ENCODE assay signal across 1 cellular context in the genomic region with DNA sequence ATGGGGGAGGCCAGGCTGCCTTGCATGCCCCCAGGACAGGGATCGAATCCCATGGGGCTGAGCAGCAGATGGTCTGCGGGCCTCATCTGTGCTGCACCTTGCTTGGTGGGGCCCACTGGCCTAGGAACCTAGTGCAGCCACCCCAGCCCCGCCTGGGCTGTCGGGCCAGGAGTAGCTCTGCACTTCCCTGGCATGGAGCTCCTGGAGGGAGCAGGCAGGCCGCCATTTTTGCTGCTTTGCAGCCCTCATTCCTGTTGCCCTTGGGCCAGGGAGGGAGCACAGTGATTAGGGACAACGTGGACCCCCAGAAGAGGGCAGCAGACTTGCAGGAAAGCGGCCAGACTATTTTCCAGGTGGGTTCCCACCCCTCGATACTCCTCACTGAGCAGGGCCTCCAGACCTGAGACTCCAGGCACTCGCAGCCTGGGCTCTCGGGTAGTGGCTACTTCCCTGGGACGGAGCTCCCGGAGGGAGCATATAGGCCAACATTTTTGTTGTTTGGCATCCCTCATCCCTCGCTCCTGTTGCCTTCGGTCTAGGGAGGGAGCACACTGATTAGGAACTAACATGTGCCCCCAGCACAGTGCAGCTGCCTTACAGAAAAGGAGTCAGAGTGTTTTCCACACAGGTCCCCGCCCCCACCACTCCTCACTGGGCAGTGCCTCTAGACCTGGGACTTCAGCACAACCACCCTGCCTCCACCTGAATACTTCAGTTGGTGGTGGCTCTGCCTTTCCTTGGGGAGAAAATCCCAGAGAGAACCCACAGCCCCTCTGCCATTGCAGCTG.
A peak's percentile ranks its signal among the peaks of the same experiment; 100 is the strongest.
TF ChIP-seq lines count a peak whose summit lies in the region.

No MANE protein-coding gene starts in this region.

TF ChIP-seq in HepG2, 621 proteins besides CTCF, POLR2A, EP300 and RAD21 (continued from another document and continues in another):
- TF ChIP-seq ZNF441 (CRISPR knock-in tag; IDR thresholded peaks at IDR 0.05; ENCODE audit: borderline replicate concordance) (no peak), ZNF878 (CRISPR knock-in tag; IDR thresholded peaks at IDR 0.05) (0 out of 2 replicates have a peak, but pooled peaks have one; percentile 17), MED8 (CRISPR knock-in tag; IDR thresholded peaks at IDR 0.05; ENCODE audit: insufficient replicate concordance) (peak; percentile 19), REXO4 (CRISPR knock-in tag; IDR thresholded peaks at IDR 0.05; ENCODE audit: borderline replicate concordance) (no peak), U2AF2 (IDR thresholded peaks at IDR 0.05; ENCODE audit: low read depth, low read length) (no peak), TEAD2 (CRISPR knock-in tag; IDR thresholded peaks at IDR 0.05) (no peak), ZNF224 (CRISPR knock-in tag; IDR thresholded peaks at IDR 0.05) (no peak), HIVEP1 (CRISPR knock-in tag; IDR thresholded peaks at IDR 0.05) (peak; percentile 67; the same call in 1 of the 2 replicates), SP5 (CRISPR knock-in tag; IDR thresholded peaks at IDR 0.05; ENCODE audit: borderline replicate concordance, low read depth) (no peak), PTBP1 (IDR thresholded peaks at IDR 0.05; ENCODE audit: low read depth, low read length, poor library complexity, severe bottlenecking) (no peak), SRY (CRISPR knock-in tag; IDR thresholded peaks at IDR 0.05) (no peak), ZNF792 (CRISPR knock-in tag; IDR thresholded peaks at IDR 0.05) (no peak), POLR2G (IDR thresholded peaks at IDR 0.05; ENCODE audit: low read depth, low read length) (no peak), ZNF274 (CRISPR knock-in tag; IDR thresholded peaks at IDR 0.05) (peak; percentile 69; the same call in 1 of the 2 replicates), SIX4 (CRISPR knock-in tag; IDR thresholded peaks at IDR 0.05) (no peak), RXRA (CRISPR knock-in tag; IDR thresholded peaks at IDR 0.05) (peak; percentile 54), KLF16 (CRISPR knock-in tag; IDR thresholded peaks at IDR 0.05) (0 out of 4 replicates have a peak, but pooled peaks of 1 of the 2 experiments have one; percentile 28), GLI4 (CRISPR knock-in tag; IDR thresholded peaks at IDR 0.05; ENCODE audit: borderline replicate concordance) (no peak), TARDBP (CRISPR knock-in tag; IDR thresholded peaks at IDR 0.05) (peak; percentile 55; the same call in 1 of the 2 replicates), ZEB1 (IDR thresholded peaks at IDR 0.05; ENCODE audit: insufficient replicate concordance, low read depth) (no peak), ZNF263 (CRISPR knock-in tag; IDR thresholded peaks at IDR 0.05) (peak; percentile 97), HDAC1 (CRISPR knock-in tag; IDR thresholded peaks at IDR 0.05) (no peak), KLF13 (CRISPR knock-in tag; IDR thresholded peaks at IDR 0.05) (no peak), ZNF296 (CRISPR knock-in tag; conservative IDR thresholded peaks at IDR 0.05) (no peak)
- TF ChIP-seq, protein P1, sequence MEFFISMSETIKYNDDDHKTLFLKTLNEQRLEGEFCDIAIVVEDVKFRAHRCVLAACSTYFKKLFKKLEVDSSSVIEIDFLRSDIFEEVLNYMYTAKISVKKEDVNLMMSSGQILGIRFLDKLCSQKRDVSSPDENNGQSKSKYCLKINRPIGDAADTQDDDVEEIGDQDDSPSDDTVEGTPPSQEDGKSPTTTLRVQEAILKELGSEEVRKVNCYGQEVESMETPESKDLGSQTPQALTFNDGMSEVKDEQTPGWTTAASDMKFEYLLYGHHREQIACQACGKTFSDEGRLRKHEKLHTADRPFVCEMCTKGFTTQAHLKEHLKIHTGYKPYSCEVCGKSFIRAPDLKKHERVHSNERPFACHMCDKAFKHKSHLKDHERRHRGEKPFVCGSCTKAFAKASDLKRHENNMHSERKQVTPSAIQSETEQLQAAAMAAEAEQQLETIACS (CRISPR knock-in tag; IDR thresholded peaks at IDR 0.05), result no peak
- TF ChIP-seq, protein P2, sequence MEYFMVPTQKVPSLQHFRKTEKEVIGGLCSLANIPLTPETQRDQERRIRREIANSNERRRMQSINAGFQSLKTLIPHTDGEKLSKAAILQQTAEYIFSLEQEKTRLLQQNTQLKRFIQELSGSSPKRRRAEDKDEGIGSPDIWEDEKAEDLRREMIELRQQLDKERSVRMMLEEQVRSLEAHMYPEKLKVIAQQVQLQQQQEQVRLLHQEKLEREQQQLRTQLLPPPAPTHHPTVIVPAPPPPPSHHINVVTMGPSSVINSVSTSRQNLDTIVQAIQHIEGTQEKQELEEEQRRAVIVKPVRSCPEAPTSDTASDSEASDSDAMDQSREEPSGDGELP (IDR thresholded peaks at IDR 0.05; ENCODE audit: borderline replicate concordance, low read depth), result no peak
- TF ChIP-seq, protein P3, sequence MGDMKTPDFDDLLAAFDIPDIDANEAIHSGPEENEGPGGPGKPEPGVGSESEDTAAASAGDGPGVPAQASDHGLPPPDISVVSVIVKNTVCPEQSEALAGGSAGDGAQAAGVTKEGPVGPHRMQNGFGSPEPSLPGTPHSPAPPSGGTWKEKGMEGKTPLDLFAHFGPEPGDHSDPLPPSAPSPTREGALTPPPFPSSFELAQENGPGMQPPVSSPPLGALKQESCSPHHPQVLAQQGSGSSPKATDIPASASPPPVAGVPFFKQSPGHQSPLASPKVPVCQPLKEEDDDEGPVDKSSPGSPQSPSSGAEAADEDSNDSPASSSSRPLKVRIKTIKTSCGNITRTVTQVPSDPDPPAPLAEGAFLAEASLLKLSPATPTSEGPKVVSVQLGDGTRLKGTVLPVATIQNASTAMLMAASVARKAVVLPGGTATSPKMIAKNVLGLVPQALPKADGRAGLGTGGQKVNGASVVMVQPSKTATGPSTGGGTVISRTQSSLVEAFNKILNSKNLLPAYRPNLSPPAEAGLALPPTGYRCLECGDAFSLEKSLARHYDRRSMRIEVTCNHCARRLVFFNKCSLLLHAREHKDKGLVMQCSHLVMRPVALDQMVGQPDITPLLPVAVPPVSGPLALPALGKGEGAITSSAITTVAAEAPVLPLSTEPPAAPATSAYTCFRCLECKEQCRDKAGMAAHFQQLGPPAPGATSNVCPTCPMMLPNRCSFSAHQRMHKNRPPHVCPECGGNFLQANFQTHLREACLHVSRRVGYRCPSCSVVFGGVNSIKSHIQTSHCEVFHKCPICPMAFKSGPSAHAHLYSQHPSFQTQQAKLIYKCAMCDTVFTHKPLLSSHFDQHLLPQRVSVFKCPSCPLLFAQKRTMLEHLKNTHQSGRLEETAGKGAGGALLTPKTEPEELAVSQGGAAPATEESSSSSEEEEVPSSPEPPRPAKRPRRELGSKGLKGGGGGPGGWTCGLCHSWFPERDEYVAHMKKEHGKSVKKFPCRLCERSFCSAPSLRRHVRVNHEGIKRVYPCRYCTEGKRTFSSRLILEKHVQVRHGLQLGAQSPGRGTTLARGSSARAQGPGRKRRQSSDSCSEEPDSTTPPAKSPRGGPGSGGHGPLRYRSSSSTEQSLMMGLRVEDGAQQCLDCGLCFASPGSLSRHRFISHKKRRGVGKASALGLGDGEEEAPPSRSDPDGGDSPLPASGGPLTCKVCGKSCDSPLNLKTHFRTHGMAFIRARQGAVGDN (CRISPR knock-in tag; IDR thresholded peaks at IDR 0.05), result peak; percentile 72
- TF ChIP-seq, protein P4, sequence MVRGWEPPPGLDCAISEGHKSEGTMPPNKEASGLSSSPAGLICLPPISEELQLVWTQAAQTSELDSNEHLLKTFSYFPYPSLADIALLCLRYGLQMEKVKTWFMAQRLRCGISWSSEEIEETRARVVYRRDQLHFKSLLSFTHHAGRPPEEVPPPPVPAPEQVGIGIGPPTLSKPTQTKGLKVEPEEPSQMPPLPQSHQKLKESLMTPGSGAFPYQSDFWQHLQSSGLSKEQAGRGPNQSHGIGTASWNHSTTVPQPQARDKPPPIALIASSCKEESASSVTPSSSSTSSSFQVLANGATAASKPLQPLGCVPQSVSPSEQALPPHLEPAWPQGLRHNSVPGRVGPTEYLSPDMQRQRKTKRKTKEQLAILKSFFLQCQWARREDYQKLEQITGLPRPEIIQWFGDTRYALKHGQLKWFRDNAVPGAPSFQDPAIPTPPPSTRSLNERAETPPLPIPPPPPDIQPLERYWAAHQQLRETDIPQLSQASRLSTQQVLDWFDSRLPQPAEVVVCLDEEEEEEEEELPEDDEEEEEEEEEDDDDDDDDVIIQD (CRISPR knock-in tag; IDR thresholded peaks at IDR 0.05; ENCODE audit: low read depth), result no peak
- TF ChIP-seq, protein P5, sequence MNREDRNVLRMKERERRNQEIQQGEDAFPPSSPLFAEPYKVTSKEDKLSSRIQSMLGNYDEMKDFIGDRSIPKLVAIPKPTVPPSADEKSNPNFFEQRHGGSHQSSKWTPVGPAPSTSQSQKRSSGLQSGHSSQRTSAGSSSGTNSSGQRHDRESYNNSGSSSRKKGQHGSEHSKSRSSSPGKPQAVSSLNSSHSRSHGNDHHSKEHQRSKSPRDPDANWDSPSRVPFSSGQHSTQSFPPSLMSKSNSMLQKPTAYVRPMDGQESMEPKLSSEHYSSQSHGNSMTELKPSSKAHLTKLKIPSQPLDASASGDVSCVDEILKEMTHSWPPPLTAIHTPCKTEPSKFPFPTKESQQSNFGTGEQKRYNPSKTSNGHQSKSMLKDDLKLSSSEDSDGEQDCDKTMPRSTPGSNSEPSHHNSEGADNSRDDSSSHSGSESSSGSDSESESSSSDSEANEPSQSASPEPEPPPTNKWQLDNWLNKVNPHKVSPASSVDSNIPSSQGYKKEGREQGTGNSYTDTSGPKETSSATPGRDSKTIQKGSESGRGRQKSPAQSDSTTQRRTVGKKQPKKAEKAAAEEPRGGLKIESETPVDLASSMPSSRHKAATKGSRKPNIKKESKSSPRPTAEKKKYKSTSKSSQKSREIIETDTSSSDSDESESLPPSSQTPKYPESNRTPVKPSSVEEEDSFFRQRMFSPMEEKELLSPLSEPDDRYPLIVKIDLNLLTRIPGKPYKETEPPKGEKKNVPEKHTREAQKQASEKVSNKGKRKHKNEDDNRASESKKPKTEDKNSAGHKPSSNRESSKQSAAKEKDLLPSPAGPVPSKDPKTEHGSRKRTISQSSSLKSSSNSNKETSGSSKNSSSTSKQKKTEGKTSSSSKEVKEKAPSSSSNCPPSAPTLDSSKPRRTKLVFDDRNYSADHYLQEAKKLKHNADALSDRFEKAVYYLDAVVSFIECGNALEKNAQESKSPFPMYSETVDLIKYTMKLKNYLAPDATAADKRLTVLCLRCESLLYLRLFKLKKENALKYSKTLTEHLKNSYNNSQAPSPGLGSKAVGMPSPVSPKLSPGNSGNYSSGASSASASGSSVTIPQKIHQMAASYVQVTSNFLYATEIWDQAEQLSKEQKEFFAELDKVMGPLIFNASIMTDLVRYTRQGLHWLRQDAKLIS (CRISPR knock-in tag; IDR thresholded peaks at IDR 0.05), result no peak
- TF ChIP-seq, protein P6, sequence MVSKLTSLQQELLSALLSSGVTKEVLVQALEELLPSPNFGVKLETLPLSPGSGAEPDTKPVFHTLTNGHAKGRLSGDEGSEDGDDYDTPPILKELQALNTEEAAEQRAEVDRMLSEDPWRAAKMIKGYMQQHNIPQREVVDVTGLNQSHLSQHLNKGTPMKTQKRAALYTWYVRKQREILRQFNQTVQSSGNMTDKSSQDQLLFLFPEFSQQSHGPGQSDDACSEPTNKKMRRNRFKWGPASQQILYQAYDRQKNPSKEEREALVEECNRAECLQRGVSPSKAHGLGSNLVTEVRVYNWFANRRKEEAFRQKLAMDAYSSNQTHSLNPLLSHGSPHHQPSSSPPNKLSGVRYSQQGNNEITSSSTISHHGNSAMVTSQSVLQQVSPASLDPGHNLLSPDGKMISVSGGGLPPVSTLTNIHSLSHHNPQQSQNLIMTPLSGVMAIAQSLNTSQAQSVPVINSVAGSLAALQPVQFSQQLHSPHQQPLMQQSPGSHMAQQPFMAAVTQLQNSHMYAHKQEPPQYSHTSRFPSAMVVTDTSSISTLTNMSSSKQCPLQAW (CRISPR knock-in tag; IDR thresholded peaks at IDR 0.05), result no peak
- TF ChIP-seq, protein P7, sequence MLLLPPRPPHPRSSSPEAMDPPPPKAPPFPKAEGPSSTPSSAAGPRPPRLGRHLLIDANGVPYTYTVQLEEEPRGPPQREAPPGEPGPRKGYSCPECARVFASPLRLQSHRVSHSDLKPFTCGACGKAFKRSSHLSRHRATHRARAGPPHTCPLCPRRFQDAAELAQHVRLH (CRISPR knock-in tag; IDR thresholded peaks at IDR 0.05; ENCODE audit: borderline replicate concordance, low read depth), result peak; percentile 38; the same call in 1 of the 2 replicates
- TF ChIP-seq, protein P8, sequence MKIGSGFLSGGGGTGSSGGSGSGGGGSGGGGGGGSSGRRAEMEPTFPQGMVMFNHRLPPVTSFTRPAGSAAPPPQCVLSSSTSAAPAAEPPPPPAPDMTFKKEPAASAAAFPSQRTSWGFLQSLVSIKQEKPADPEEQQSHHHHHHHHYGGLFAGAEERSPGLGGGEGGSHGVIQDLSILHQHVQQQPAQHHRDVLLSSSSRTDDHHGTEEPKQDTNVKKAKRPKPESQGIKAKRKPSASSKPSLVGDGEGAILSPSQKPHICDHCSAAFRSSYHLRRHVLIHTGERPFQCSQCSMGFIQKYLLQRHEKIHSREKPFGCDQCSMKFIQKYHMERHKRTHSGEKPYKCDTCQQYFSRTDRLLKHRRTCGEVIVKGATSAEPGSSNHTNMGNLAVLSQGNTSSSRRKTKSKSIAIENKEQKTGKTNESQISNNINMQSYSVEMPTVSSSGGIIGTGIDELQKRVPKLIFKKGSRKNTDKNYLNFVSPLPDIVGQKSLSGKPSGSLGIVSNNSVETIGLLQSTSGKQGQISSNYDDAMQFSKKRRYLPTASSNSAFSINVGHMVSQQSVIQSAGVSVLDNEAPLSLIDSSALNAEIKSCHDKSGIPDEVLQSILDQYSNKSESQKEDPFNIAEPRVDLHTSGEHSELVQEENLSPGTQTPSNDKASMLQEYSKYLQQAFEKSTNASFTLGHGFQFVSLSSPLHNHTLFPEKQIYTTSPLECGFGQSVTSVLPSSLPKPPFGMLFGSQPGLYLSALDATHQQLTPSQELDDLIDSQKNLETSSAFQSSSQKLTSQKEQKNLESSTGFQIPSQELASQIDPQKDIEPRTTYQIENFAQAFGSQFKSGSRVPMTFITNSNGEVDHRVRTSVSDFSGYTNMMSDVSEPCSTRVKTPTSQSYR (CRISPR knock-in tag; IDR thresholded peaks at IDR 0.05; ENCODE audit: borderline replicate concordance), result no peak
- TF ChIP-seq, protein P9, sequence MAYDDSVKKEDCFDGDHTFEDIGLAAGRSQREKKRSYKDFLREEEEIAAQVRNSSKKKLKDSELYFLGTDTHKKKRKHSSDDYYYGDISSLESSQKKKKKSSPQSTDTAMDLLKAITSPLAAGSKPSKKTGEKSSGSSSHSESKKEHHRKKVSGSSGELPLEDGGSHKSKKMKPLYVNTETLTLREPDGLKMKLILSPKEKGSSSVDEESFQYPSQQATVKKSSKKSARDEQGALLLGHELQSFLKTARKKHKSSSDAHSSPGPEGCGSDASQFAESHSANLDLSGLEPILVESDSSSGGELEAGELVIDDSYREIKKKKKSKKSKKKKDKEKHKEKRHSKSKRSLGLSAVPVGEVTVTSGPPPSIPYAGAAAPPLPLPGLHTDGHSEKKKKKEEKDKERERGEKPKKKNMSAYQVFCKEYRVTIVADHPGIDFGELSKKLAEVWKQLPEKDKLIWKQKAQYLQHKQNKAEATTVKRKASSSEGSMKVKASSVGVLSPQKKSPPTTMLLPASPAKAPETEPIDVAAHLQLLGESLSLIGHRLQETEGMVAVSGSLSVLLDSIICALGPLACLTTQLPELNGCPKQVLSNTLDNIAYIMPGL (CRISPR knock-in tag; IDR thresholded peaks at IDR 0.05; ENCODE audit: borderline replicate concordance in 1 of 2, low read depth in 1 of 2), result peak; percentile 52 to 63; a peak in 2 of 4 replicates
- TF ChIP-seq, protein P10, sequence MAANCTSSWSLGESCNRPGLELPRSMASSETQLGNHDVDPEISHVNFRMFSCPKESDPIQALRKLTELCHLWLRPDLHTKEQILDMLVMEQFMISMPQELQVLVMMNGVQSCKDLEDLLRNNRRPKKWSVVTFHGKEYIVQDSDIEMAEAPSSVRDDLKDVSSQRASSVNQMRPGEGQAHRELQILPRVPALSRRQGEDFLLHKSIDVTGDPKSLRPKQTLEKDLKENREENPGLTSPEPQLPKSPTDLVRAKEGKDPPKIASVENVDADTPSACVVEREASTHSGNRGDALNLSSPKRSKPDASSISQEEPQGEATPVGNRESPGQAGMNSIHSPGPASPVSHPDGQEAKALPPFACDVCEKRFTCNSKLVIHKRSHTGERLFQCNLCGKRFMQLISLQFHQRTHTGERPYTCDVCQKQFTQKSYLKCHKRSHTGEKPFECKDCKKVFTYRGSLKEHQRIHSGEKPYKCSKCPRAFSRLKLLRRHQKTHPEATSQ (CRISPR knock-in tag; IDR thresholded peaks at IDR 0.05; ENCODE audit: borderline replicate concordance), result 0 out of 2 replicates have a peak, but pooled peaks have one; percentile 48
